Comparison of ENCODE assay signal across 25 cellular contexts in genomic region chr20:47993817-47994216, GRCh38.
A peak's percentile ranks its signal among the peaks of the same experiment; 100 is the strongest.
DNase-seq lines count a peak whose midpoint lies in the region; ATAC-seq, FAIRE-seq and TF ChIP-seq lines count a peak whose summit lies in the region.
"Had no signal": no experiment of that assay in that cellular context is flagged by ENCODE, and none has a peak within 500 bp of the region (broad histone marks: within the 10 kb centered on the region; RNA-seq: fewer than 3 reads in every experiment).

No MANE protein-coding gene starts in this region.

- WGBS in H1 (ENCODE audit: extremely low coverage in 1 of 2, insufficient coverage in 1 of 2, insufficient read length in 1 of 2, insufficient replicate concordance in 2 of 2, low coverage in 1 of 2, low lambda C conversion rate in 2 of 2, missing lambda C conversion rate in 1 of 2), 2 experiments = 95% methylated on average over 3 of the region's 3 CpGs; no CpG with 5 or more reads in 1 of the 2 experiments

- TF ChIP-seq POLR2A in H1 (IDR thresholded peaks at IDR 0.05; ENCODE audit: control extremely low read depth in 1 of 2, low read depth in 2 of 2, low read length in 2 of 2) = no peak

- H2AK5ac ChIP-seq in H1 (ENCODE audit: low read depth, low read length) = peak overlapping the region; percentile 77; the same call in 1 of the 2 replicates

- no peak for TF ChIP-seq RAD21 in H1 (IDR thresholded peaks at IDR 0.05 in 1 of 2, conservative IDR thresholded peaks at IDR 0.05 in 1 of 2; ENCODE audit: low read depth in 2 of 2, low read length in 2 of 2)

- TF ChIP-seq CTCF in H1 (IDR thresholded peaks at IDR 0.05; ENCODE audit: control extremely low read depth in 1 of 3, insufficient read depth in 1 of 3, low read depth in 1 of 3, low read length in 3 of 3) = no peak
- no peak for TF ChIP-seq CTCF in osteocyte (IDR thresholded peaks at IDR 0.05)
- TF ChIP-seq CTCF in GM23338 (conservative IDR thresholded peaks at IDR 0.05; ENCODE audit: low read depth in 2 of 2) = no peak

- H2AFZ ChIP-seq in H1 (ENCODE audit: low read length) (no peak overlapping the region), GM23338 (no peak overlapping the region)

- H3K9me2 ChIP-seq in GM23338 (ENCODE audit: insufficient read depth) = peaks cover 5% of the 10 kb centered on the region; the same call in 1 of the 2 replicates

- no peak overlapping the region; the same call in 1 of the 2 replicates for H3K18ac ChIP-seq in H1 (ENCODE audit: extremely low read depth, low read length)

- no peaks in the 10 kb centered on the region for H3K27me3 ChIP-seq in H1 (replicated peaks in 1 of 4; ENCODE audit: control insufficient read depth in 3 of 4, extremely low read depth in 1 of 4, insufficient read depth in 3 of 4, low read length in 3 of 4)
- H3K27me3 ChIP-seq in GM23338 (ENCODE audit: insufficient read depth) = no peaks in the 10 kb centered on the region
- H3K27me3 ChIP-seq: BE2C; BLaER1 treated with 17β-estradiol and CSF1 and Interleukin-3, amounts not matched to agents 10 nM and 100 nM had no signal

- CTCF ChIA-PET in H1 (lab: Charles Lee; ENCODE audit: partially characterized antibody) = no interaction called here

- H4K20me1 ChIP-seq in H1 (replicated peaks in 1 of 2; ENCODE audit: control insufficient read depth in 1 of 2, insufficient read depth in 2 of 2, low read length in 2 of 2) (no peaks in the 10 kb centered on the region), GM23338 (replicated peaks; ENCODE audit: insufficient read depth) (no peaks in the 10 kb centered on the region)
- H4K20me1 ChIP-seq: BLaER1 treated with 17β-estradiol and CSF1 and Interleukin-3, amounts not matched to agents 10 nM and 100 nM had no signal

- H3K4me1 ChIP-seq in H1 (replicated peaks in 1 of 4; ENCODE audit: control insufficient read depth in 3 of 4, insufficient read depth in 4 of 4, low read length in 3 of 4) (peaks cover 1 to 15% (median 8%) of the 10 kb centered on the region in 4 experiments; a peak in 4 of 7 replicates), GM23338 (ENCODE audit: insufficient read depth) (peaks cover 10% of the 10 kb centered on the region; the same call in 1 of the 2 replicates)
- H3K4me1 ChIP-seq: A549 had no signal

- H3K36me3 Mint-ChIP-seq in osteocyte (ENCODE audit: unreplicated experiment) (no peaks in the 10 kb centered on the region), GM23338 (ENCODE audit: low read depth) (peaks cover 30% of the 10 kb centered on the region)
- H3K36me3 Mint-ChIP-seq: CD14-positive monocyte; CD8-positive, alpha-beta memory T cell had no signal

- no peak overlapping the region for H4K8ac ChIP-seq in H1 (ENCODE audit: extremely low read depth, insufficient read depth, low read length)

- H2BK5ac ChIP-seq in H1 (ENCODE audit: low read depth, low read length) = peak overlapping the region; percentile 88; the same call in 1 of the 2 replicates

- POLR2A ChIA-PET in H1 (lab: Charles Lee; ENCODE audit: partially characterized antibody) = no interaction called here

- H3K36me3 ChIP-seq in H1 (ENCODE audit: control insufficient read depth in 2 of 4, insufficient read depth in 4 of 4, low read length in 3 of 4) (peaks cover 0 to 4% (median 2%) of the 10 kb centered on the region in 4 experiments; a peak in 2 of 8 replicates), GM23338 (ENCODE audit: insufficient read depth) (peaks cover 15% of the 10 kb centered on the region)
- H3K36me3 ChIP-seq: BE2C; BLaER1 treated with 17β-estradiol and CSF1 and Interleukin-3, amounts not matched to agents 10 nM and 100 nM had no signal

- H3K79me1 ChIP-seq in H1 (ENCODE audit: low read depth, low read length) = no peaks in the 10 kb centered on the region

- no peaks in the 10 kb centered on the region for H3K79me2 ChIP-seq in H1 (ENCODE audit: control insufficient read depth in 1 of 2, insufficient read depth in 2 of 2, low read length in 2 of 2)
- H3K79me2 ChIP-seq in GM23338 (replicated peaks; ENCODE audit: insufficient read depth) = no peaks in the 10 kb centered on the region

- no peak overlapping the region for H3K4me2 ChIP-seq in H1 (ENCODE audit: insufficient read depth in 1 of 2, low read depth in 2 of 2, low read length in 2 of 2)
- no peak overlapping the region for H3K4me2 ChIP-seq in GM23338
- H3K4me2 ChIP-seq: A549; BLaER1 treated with 17β-estradiol and CSF1 and Interleukin-3, amounts not matched to agents 10 nM and 100 nM had no signal

- no peak overlapping the region for H3K9ac ChIP-seq in H1 (replicated peaks in 1 of 4; ENCODE audit: extremely low read depth in 1 of 4, low read depth in 3 of 4, low read length in 3 of 4)
- H3K9ac ChIP-seq: BLaER1 treated with 17β-estradiol and CSF1 and Interleukin-3, amounts not matched to agents 10 nM and 100 nM had no signal

- peak overlapping the region; percentile 50 to 80 for H3K27ac Mint-ChIP-seq in stimulated activated naive CD8-positive, alpha-beta T cell treated with anti-CD3 and anti-CD28 coated beads, Interleukin-15, amount 100 ng/mL, for 72 hours
- no peak overlapping the region for H3K27ac Mint-ChIP-seq in osteocyte (ENCODE audit: unreplicated experiment)
- H3K27ac Mint-ChIP-seq in GM23338 = no peak overlapping the region
- H3K27ac Mint-ChIP-seq: CD4-positive, alpha-beta T cell; CD8-positive, alpha-beta memory T cell; H9 had no signal

- H4K91ac ChIP-seq in H1 (replicated peaks; ENCODE audit: insufficient read length, low read length) = peak overlapping the region; percentile 97

- no peak overlapping the region for H3K27ac ChIP-seq in H1 (ENCODE audit: low read depth, low read length)
- no peak overlapping the region for H3K27ac ChIP-seq in GM23338 (ENCODE audit: low read depth)
- H3K27ac ChIP-seq: BLaER1 treated with 17β-estradiol and CSF1 and Interleukin-3, amounts not matched to agents 10 nM and 100 nM had no signal

- no peak overlapping the region for H3K14ac ChIP-seq in H1 (ENCODE audit: insufficient read length)

- no peak overlapping the region for H3K23ac ChIP-seq in H1 (ENCODE audit: insufficient read length)

- peak overlapping the region; percentile 98 for H3K4ac ChIP-seq in H1 (replicated peaks; ENCODE audit: insufficient read length, low read depth, low read length)

- peak overlapping the region; percentile 70; the same call in 1 of the 2 replicates for H2BK12ac ChIP-seq in H1 (ENCODE audit: low read depth, low read length)

- no peak overlapping the region for H4K5ac ChIP-seq in H1 (ENCODE audit: insufficient read length, low read depth, low read length)

- no peak overlapping the region for H3K56ac ChIP-seq in H1 (replicated peaks; ENCODE audit: insufficient read length, low read depth, low read length)

- no peaks in the 10 kb centered on the region for H3K23me2 ChIP-seq in H1 (ENCODE audit: low read depth, low read length)

- H3K4me3 ChIP-seq in H1 (ENCODE audit: extremely low read depth in 1 of 4, insufficient read depth in 2 of 4, low read depth in 3 of 4, low read length in 4 of 4) (no peak overlapping the region), GM23338 (no peak overlapping the region)
- H3K4me3 ChIP-seq: A549; BLaER1 treated with 17β-estradiol and CSF1 and Interleukin-3, amounts not matched to agents 10 nM and 100 nM had no signal

- H2BK120ac ChIP-seq in H1 (replicated peaks; ENCODE audit: low read depth, low read length) = peak overlapping the region; percentile 96

- H3K27me3 Mint-ChIP-seq in stimulated activated naive CD8-positive, alpha-beta T cell treated with anti-CD3 and anti-CD28 coated beads, Interleukin-15, amount 100 ng/mL, for 72 hours = peaks cover 17% of the 10 kb centered on the region
- peaks cover 67% of the 10 kb centered on the region for H3K27me3 Mint-ChIP-seq in osteocyte (ENCODE audit: unreplicated experiment)
- H3K27me3 Mint-ChIP-seq in GM23338 (ENCODE audit: insufficient read depth, low read depth, poor library complexity) = peaks cover 5% of the 10 kb centered on the region

- DNase-seq in stimulated activated naive CD8-positive, alpha-beta T cell treated with anti-CD3 and anti-CD28 coated beads, Interleukin-15, amount 100 ng/mL, for 72 hours = no peak
- no peak for DNase-seq in stimulated activated naive CD8-positive, alpha-beta T cell treated with anti-CD3 and anti-CD28 coated beads, Interleukin-15, Interleukin-2, amounts not matched to agents 100 U/mL and 50 U/mL, for 24 hours
- DNase-seq in H1 (ENCODE audit: low read depth in 1 of 2, low spot score in 2 of 2) (no peak), osteocyte (ENCODE audit: extremely low spot score, unreplicated experiment) (peak; percentile 17), GM23338 (ENCODE audit: low spot score) (no peak)
- DNase-seq: 8988T; ACHN; AML-193; BE2C; CD4-positive, alpha-beta T cell; CD8-positive, alpha-beta memory T cell; DMS 273 treated with DMSO at 0.1 percent for 48 hours; DMS53; DMS79 treated with DMSO at 0.1 percent for 48 hours; GF-D8; GOT3; H9 had no signal

- peaks cover 4 to 11% of the 10 kb centered on the region in 2 donors for H3K9me3 Mint-ChIP-seq in stimulated activated naive CD8-positive, alpha-beta T cell treated with anti-CD3 and anti-CD28 coated beads, Interleukin-15, amount 100 ng/mL, for 72 hours
- H3K9me3 Mint-ChIP-seq in osteocyte (ENCODE audit: unreplicated experiment) (peaks cover 13% of the 10 kb centered on the region), GM23338 (peaks cover 32% of the 10 kb centered on the region)
- H3K9me3 Mint-ChIP-seq: CD4-positive, alpha-beta T cell had no signal

- peak overlapping the region; percentile 53; the same call in 1 of the 2 replicates for H2BK15ac ChIP-seq in H1 (ENCODE audit: low read length)

- FAIRE-seq in H1 (lab: Jason Lieb, UNC) = no peak
- FAIRE-seq: A549, D721Med, GM12891, GM18507 had no signal

- no peak for TF ChIP-seq EP300 in H1 (IDR thresholded peaks at IDR 0.05; ENCODE audit: borderline replicate concordance in 1 of 2, low read depth in 2 of 2, low read length in 2 of 2)

- no peak for ATAC-seq in stimulated activated naive CD8-positive, alpha-beta T cell treated with anti-CD3 and anti-CD28 coated beads, Interleukin-15, amount 100 ng/mL, for 72 hours
- no peak for ATAC-seq in stimulated activated naive CD8-positive, alpha-beta T cell treated with anti-CD3 and anti-CD28 coated beads, Interleukin-15, Interleukin-2, amounts not matched to agents 100 U/mL and 50 U/mL, for 24 hours
- ATAC-seq in GM23338 (no peak), HG03442 (IDR thresholded peaks at IDR 0.05; ENCODE audit: unreplicated experiment) (no peak)
- ATAC-seq: A549, HCT116 had no signal

- H3K9me3 ChIP-seq in H1 (ENCODE audit: insufficient read depth in 2 of 2, low read depth in 1 of 2, low read length in 1 of 2) = peaks cover 9 to 16% of the 10 kb centered on the region in 2 experiments
- H3K9me3 ChIP-seq: BE2C had no signal

- H3K4me1 Mint-ChIP-seq in stimulated activated naive CD8-positive, alpha-beta T cell treated with anti-CD3 and anti-CD28 coated beads, Interleukin-15, amount 100 ng/mL, for 72 hours = no peaks in the 10 kb centered on the region
- H3K4me1 Mint-ChIP-seq in osteocyte (ENCODE audit: unreplicated experiment) (no peaks in the 10 kb centered on the region), GM23338 (peaks cover 28% of the 10 kb centered on the region)
- H3K4me1 Mint-ChIP-seq: CD8-positive, alpha-beta memory T cell had no signal

- no peak overlapping the region for H3K4me3 Mint-ChIP-seq in stimulated activated naive CD8-positive, alpha-beta T cell treated with anti-CD3 and anti-CD28 coated beads, Interleukin-15, amount 100 ng/mL, for 72 hours
- H3K4me3 Mint-ChIP-seq in osteocyte (ENCODE audit: unreplicated experiment) (no peak overlapping the region), GM23338 (no peak overlapping the region)
- H3K4me3 Mint-ChIP-seq: CD14-positive monocyte; CD4-positive, alpha-beta T cell; CD8-positive, alpha-beta memory T cell; H9 had no signal

- 0 out of 2 replicates have a peak, but pooled peaks cover 4% of the 10 kb centered on the region for H3F3A ChIP-seq in GM23338 (replicated peaks; ENCODE audit: low read depth)

- H2BK20ac ChIP-seq in H1 (ENCODE audit: low read length) = peak overlapping the region; percentile 96; the same call in 1 of the 2 replicates

Comparison
In these comparisons a context has a peak if more than half of its experiments do, and no peak if none do; other contexts are left out.
1. H3K27ac Mint-ChIP-seq: peak in stimulated activated naive CD8-positive, alpha-beta T cell treated with anti-CD3 and anti-CD28 coated beads, Interleukin-15, amount 100 ng/mL, for 72 hours (2 of 2); none in osteocyte (single experiment) and GM23338 (single experiment).